ENCODE assay signal across 26 cellular contexts in the genomic region with DNA sequence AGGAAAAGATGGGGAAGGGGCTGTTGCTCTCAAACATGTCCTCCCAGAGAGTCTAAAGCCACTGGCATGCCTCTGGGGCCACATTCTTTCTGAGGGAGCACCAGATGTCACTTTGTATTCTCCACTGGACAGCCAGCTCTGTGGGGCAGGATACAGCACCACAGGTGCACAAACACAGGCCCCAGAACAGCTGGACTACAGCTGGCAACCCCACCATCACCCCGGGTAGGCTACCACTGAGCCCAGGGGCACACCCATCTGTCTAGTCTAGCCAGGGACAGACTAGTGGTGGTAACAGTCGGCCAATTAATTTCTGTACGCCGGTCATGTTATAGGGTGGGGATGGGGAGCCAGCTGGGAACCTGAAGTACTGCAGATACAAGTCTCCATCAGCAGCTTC.
DNase-seq lines count a peak whose midpoint lies in the region; ATAC-seq and TF ChIP-seq lines count a peak whose summit lies in the region.
"Had no signal": no experiment of that assay in that cellular context is flagged by ENCODE, and none has a peak within 500 bp of the region (broad histone marks: within the 10 kb centered on the region; RNA-seq: fewer than 3 reads in every experiment).

No MANE protein-coding gene starts in this region.

- peaks cover 29 to 90% of the 10 kb centered on the region in 2 experiments for H3K36me3 ChIP-seq in mesenchymal stem cell (ENCODE audit: control insufficient read depth in 1 of 2, insufficient read depth in 2 of 2, low read depth in 1 of 2, low read length in 2 of 2)
- H3K36me3 ChIP-seq in endodermal cell (ENCODE audit: control insufficient read depth, insufficient read depth, low read length), result peaks cover 86% of the 10 kb centered on the region

- H3K4me2 ChIP-seq in mesenchymal stem cell (ENCODE audit: low read length, poor library complexity, severe bottlenecking), result no peak overlapping the region
- H3K4me2 ChIP-seq: PC-9 had no signal

- H3K23ac ChIP-seq in mesenchymal stem cell (ENCODE audit: low read length in 2 of 2), result no peak overlapping the region

- H2BK120ac ChIP-seq in mesenchymal stem cell (ENCODE audit: low read depth, low read length), result no peak overlapping the region

- no peak overlapping the region for H4K8ac ChIP-seq in mesenchymal stem cell (ENCODE audit: low read length)

- no peak overlapping the region for H2BK12ac ChIP-seq in mesenchymal stem cell (ENCODE audit: low read length in 2 of 2)

- TF ChIP-seq CTCF in endodermal cell (conservative IDR thresholded peaks at IDR 0.05), result no peak

- H3K9me3 ChIP-seq in mesenchymal stem cell (ENCODE audit: control insufficient read depth, low read length), result no peaks in the 10 kb centered on the region
- H3K9me3 ChIP-seq in endodermal cell (ENCODE audit: control insufficient read depth, low read length), result no peaks in the 10 kb centered on the region
- H3K9me3 ChIP-seq: BE2C, HAP-1 had no signal

- H3K27me3 Mint-ChIP-seq in activated T-helper 17 cell treated with anti-CD3 and anti-CD28 coated beads, Interleukin-2, amount 50 U/mL, for 72 hours, result no peaks in the 10 kb centered on the region
- no peaks in the 10 kb centered on the region for H3K27me3 Mint-ChIP-seq in endodermal cell (ENCODE audit: insufficient read depth)
- H3K27me3 Mint-ChIP-seq: CD8-positive, alpha-beta memory T cell had no signal

- H3K4me1 ChIP-seq in mesenchymal stem cell (ENCODE audit: control insufficient read depth, insufficient read depth, low read depth, low read length) (peaks cover 24% of the 10 kb centered on the region), endodermal cell (ENCODE audit: control insufficient read depth, insufficient read depth, low read length) (no peaks in the 10 kb centered on the region)
- H3K4me1 ChIP-seq: BE2C, HAP-1 had no signal

- DNase-seq in DMS 273 (lab: John Stamatoyannopoulos, UW; ENCODE audit: unreplicated experiment) (peak; percentile 9), DMS 273 treated with DMSO at 0.1 percent for 48 hours (lab: John Stamatoyannopoulos, UW) (no peak), mesenchymal stem cell (no peak), iPS-NIHi11 (ENCODE audit: low spot score) (no peak), NCI-H748 (lab: John Stamatoyannopoulos, UW; ENCODE audit: unreplicated experiment) (no peak), endodermal cell (no peak)
- no peak for DNase-seq in stimulated activated effector memory CD8-positive, alpha-beta T cell treated with anti-CD3 and anti-CD28 coated beads, Interleukin-12 subunit alpha, Interleukin-12 subunit beta, amount 100 ng/mL, for 72 hours (ENCODE audit: low spot score in 2 of 2)
- DNase-seq: BE2C; CD8-positive, alpha-beta memory T cell; DMS153; DND-41; GOT3; HFFc6; Karpas-422; MV-4-11; NCI-H1105; NCI-H1436 treated with DMSO at 0.1 percent for 48 hours; NCI-H1930; NCI-H524 treated with DMSO at 0.1 percent for 48 hours; PC-9; Right ventricle myocardium superior had no signal

- peak overlapping the region; percentile 34 for H2AK5ac ChIP-seq in mesenchymal stem cell (ENCODE audit: low read length, severe bottlenecking)

- H3K27ac ChIP-seq in mesenchymal stem cell (ENCODE audit: low read length, poor library complexity, severe bottlenecking) (no peak overlapping the region), endodermal cell (ENCODE audit: low read depth, low read length) (no peak overlapping the region)
- H3K27ac ChIP-seq: 22Rv1, PC-9 had no signal

- WGBS in mesenchymal stem cell, result 88% methylated on average over 4 of the region's 4 CpGs
- 94 to 100% methylated on average over 1 to 4 of the region's 4 CpGs for WGBS in endodermal cell (ENCODE audit: insufficient coverage in 1 of 2, insufficient read length in 1 of 2), 2 experiments

- H3K27me3 ChIP-seq in mesenchymal stem cell (ENCODE audit: control insufficient read depth in 1 of 2, insufficient read depth in 1 of 2, low read length in 2 of 2) (no peaks in the 10 kb centered on the region), endodermal cell (ENCODE audit: control insufficient read depth, insufficient read depth, low read length, poor library complexity, severe bottlenecking) (no peaks in the 10 kb centered on the region)
- H3K27me3 ChIP-seq: BE2C had no signal

- H3K18ac ChIP-seq in mesenchymal stem cell (ENCODE audit: low read depth in 1 of 2, low read length in 2 of 2), result no peak overlapping the region

- no peak for ATAC-seq in activated T-helper 17 cell treated with anti-CD3 and anti-CD28 coated beads, Interleukin-2, amount 50 U/mL, for 72 hours (replicated peaks)
- ATAC-seq in stimulated activated effector memory CD8-positive, alpha-beta T cell treated with anti-CD3 and anti-CD28 coated beads, Interleukin-12 subunit alpha, Interleukin-12 subunit beta, amount 100 ng/mL, for 72 hours, result no peak
- ATAC-seq: HepG2 had no signal

- H3K4me3 ChIP-seq in mesenchymal stem cell (ENCODE audit: insufficient read depth in 1 of 2, low read depth in 1 of 2, low read length in 2 of 2) (no peak overlapping the region), endodermal cell (ENCODE audit: low read length) (no peak overlapping the region)
- H3K4me3 ChIP-seq: HAP-1, PC-9 had no signal

- H3K14ac ChIP-seq in mesenchymal stem cell (ENCODE audit: low read length in 2 of 2), result no peak overlapping the region

- H3K79me1 ChIP-seq in mesenchymal stem cell (replicated peaks; ENCODE audit: low read length, poor library complexity, severe bottlenecking), result peaks cover 30% of the 10 kb centered on the region

- no peak overlapping the region for H4K91ac ChIP-seq in mesenchymal stem cell (ENCODE audit: low read length)

- H3K4me3 Mint-ChIP-seq in activated T-helper 17 cell treated with anti-CD3 and anti-CD28 coated beads, Interleukin-2, amount 50 U/mL, for 72 hours, result peak overlapping the region; percentile 48
- H3K4me3 Mint-ChIP-seq in stimulated activated effector memory CD8-positive, alpha-beta T cell treated with anti-CD3 and anti-CD28 coated beads, Interleukin-12 subunit alpha, Interleukin-12 subunit beta, amount 100 ng/mL, for 72 hours, result peak overlapping the region; percentile 50
- H3K4me3 Mint-ChIP-seq in endodermal cell, result no peak overlapping the region
- H3K4me3 Mint-ChIP-seq: CD14-positive monocyte; CD8-positive, alpha-beta memory T cell; HFFc6 had no signal

- H2BK5ac ChIP-seq in mesenchymal stem cell (ENCODE audit: low read depth, low read length, poor library complexity, severe bottlenecking), result no peak overlapping the region

- no peak overlapping the region for H3K4ac ChIP-seq in mesenchymal stem cell (ENCODE audit: low read depth in 1 of 2, low read length in 2 of 2)

- H3K27ac Mint-ChIP-seq in activated T-helper 17 cell treated with anti-CD3 and anti-CD28 coated beads, Interleukin-2, amount 50 U/mL, for 72 hours, result peak overlapping the region; percentile 82
- H3K27ac Mint-ChIP-seq in stimulated activated effector memory CD8-positive, alpha-beta T cell treated with anti-CD3 and anti-CD28 coated beads, Interleukin-12 subunit alpha, Interleukin-12 subunit beta, amount 100 ng/mL, for 72 hours, result peak overlapping the region; percentile 69
- H3K27ac Mint-ChIP-seq in endodermal cell, result no peak overlapping the region
- H3K27ac Mint-ChIP-seq: HFFc6 had no signal

- H3K36me3 Mint-ChIP-seq in activated T-helper 17 cell treated with anti-CD3 and anti-CD28 coated beads, Interleukin-2, amount 50 U/mL, for 72 hours (ENCODE audit: low read depth), result peaks cover 100% of the 10 kb centered on the region
- H3K36me3 Mint-ChIP-seq in stimulated activated effector memory CD8-positive, alpha-beta T cell treated with anti-CD3 and anti-CD28 coated beads, Interleukin-12 subunit alpha, Interleukin-12 subunit beta, amount 100 ng/mL, for 72 hours, result peaks cover 93% of the 10 kb centered on the region
- peaks cover 76% of the 10 kb centered on the region for H3K36me3 Mint-ChIP-seq in endodermal cell (ENCODE audit: low read depth)

- H2BK15ac ChIP-seq in mesenchymal stem cell (ENCODE audit: low read depth, poor library complexity, severe bottlenecking), result no peak overlapping the region

- H3K9ac ChIP-seq in mesenchymal stem cell (ENCODE audit: low read length), result no peak overlapping the region
- H3K9ac ChIP-seq in endodermal cell (ENCODE audit: extremely low read depth, low read length, poor library complexity, severe bottlenecking), result no peak overlapping the region

- no peak overlapping the region for H2AFZ ChIP-seq in mesenchymal stem cell (ENCODE audit: low read depth, low read length)
- H2AFZ ChIP-seq: PC-9 had no signal

- H3K9me3 Mint-ChIP-seq in activated T-helper 17 cell treated with anti-CD3 and anti-CD28 coated beads, Interleukin-2, amount 50 U/mL, for 72 hours, result no peaks in the 10 kb centered on the region
- H3K9me3 Mint-ChIP-seq in stimulated activated effector memory CD8-positive, alpha-beta T cell treated with anti-CD3 and anti-CD28 coated beads, Interleukin-12 subunit alpha, Interleukin-12 subunit beta, amount 100 ng/mL, for 72 hours, result no peaks in the 10 kb centered on the region
- H3K9me3 Mint-ChIP-seq in endodermal cell, result no peaks in the 10 kb centered on the region
- H3K9me3 Mint-ChIP-seq: CD14-positive monocyte; CD8-positive, alpha-beta memory T cell; HFFc6 had no signal

- H3K4me1 Mint-ChIP-seq in activated T-helper 17 cell treated with anti-CD3 and anti-CD28 coated beads, Interleukin-2, amount 50 U/mL, for 72 hours, result peaks cover 33% of the 10 kb centered on the region
- peaks cover 46% of the 10 kb centered on the region for H3K4me1 Mint-ChIP-seq in stimulated activated effector memory CD8-positive, alpha-beta T cell treated with anti-CD3 and anti-CD28 coated beads, Interleukin-12 subunit alpha, Interleukin-12 subunit beta, amount 100 ng/mL, for 72 hours
- H3K4me1 Mint-ChIP-seq in endodermal cell, result peaks cover 7% of the 10 kb centered on the region
